ENCODE assay signal across 14 cellular contexts in the genomic region with DNA sequence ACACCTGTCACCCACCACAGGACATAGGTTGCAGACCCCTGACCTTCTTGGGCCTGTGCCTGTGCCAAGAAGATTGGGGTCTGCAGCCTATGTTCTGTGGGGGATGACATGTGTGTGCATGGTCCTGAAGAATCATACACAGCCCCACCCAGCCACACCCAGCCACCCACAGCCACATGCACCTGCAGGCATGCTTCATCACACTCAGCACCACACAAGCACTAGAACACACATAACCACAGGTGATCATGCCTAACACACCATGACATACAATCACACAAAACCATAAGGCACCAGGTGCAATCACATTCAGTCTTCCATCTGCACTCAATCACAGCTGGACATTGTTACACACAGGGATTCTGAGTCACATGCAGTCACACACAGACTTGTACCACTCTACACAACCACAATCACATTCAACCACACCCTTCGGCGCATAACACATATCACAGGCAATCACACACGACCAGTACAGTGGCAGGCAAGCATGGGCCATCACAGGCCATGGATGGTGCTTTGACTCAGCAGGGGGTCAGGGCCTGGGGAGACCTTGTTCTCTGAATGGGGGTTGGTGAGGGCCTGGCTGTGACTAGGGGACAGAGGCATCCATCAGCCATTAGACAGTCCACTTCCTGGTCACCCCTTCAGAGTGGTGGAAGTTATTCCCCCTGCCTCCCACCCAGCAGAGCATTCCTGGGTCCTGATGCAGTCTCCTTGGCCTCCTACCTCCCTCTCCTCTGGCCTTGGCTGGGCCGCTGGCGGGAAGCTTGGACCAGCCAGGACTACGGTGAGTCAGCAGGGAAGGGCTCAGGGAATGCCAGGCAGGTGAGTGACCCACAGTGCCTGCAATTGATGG. TPM values are rescaled to one million over a fixed set of nuclear protein-coding genes. Genes with fewer than 3 reads are reported as not detected.
DNase-seq lines count a peak whose midpoint lies in the region; ATAC-seq and TF ChIP-seq lines count a peak whose summit lies in the region.
"Had no signal": no experiment of that assay in that cellular context is flagged by ENCODE, and none has a peak within 500 bp of the region (broad histone marks: within the 10 kb centered on the region; RNA-seq: fewer than 3 reads in every experiment).

No MANE protein-coding gene starts in this region.

- no peaks in the 10 kb centered on the region for H3K27me3 Mint-ChIP-seq in activated CD8-positive, alpha-beta T cell treated with anti-CD3 and anti-CD28 coated beads for 36 hours
- peaks cover under 1% of the 10 kb centered on the region for H3K27me3 Mint-ChIP-seq in activated CD8-positive, alpha-beta T cell treated with anti-CD3 and anti-CD28 coated beads, Interleukin-2, amount 10 ng/mL, durations not matched to agents 7 days and 5 days (ENCODE audit: low read depth)
- H3K27me3 Mint-ChIP-seq in stimulated activated naive B cell treated with anti-CD40 and anti-IgM and Interleukin-4, amounts not matched to agents 10 μg/mL and 1 μg/mL and 100 μg/mL, for 72 hours, result no peaks in the 10 kb centered on the region

- H3K4me3 Mint-ChIP-seq in activated CD8-positive, alpha-beta T cell treated with anti-CD3 and anti-CD28 coated beads for 36 hours, result no peak overlapping the region
- H3K4me3 Mint-ChIP-seq in activated CD8-positive, alpha-beta T cell treated with anti-CD3 and anti-CD28 coated beads, Interleukin-2, amount 10 ng/mL, durations not matched to agents 7 days and 5 days, result no peak overlapping the region
- no peak overlapping the region for H3K4me3 Mint-ChIP-seq in stimulated activated naive B cell treated with anti-CD40 and anti-IgM and Interleukin-4, amounts not matched to agents 10 μg/mL and 1 μg/mL and 100 μg/mL, for 72 hours
- H3K4me3 Mint-ChIP-seq: nephron had no signal

- no peak for TF ChIP-seq CTCF in activated CD8-positive, alpha-beta T cell treated with anti-CD3 and anti-CD28 coated beads for 36 hours (IDR thresholded peaks at IDR 0.05)
- TF ChIP-seq CTCF in RWPE1 (conservative IDR thresholded peaks at IDR 0.05; ENCODE audit: low read depth) (no peak), foreskin fibroblast (IDR thresholded peaks at IDR 0.05; ENCODE audit: low read depth, low read length) (no peak)

- H3K4me3 ChIP-seq in foreskin fibroblast (ENCODE audit: low read depth in 1 of 2, low read length in 2 of 2), result no peak overlapping the region

- CTCF ChIA-PET in activated CD8-positive, alpha-beta T cell treated with anti-CD3 and anti-CD28 coated beads for 36 hours (lab: Charles Lee), result no interaction called here
- CTCF ChIA-PET in activated CD8-positive, alpha-beta T cell treated with anti-CD3 and anti-CD28 coated beads, Interleukin-2, amount 10 ng/mL, durations not matched to agents 7 days and 5 days (lab: Charles Lee), result interaction anchor here (0.8 to 3.2 kb wide), 5 partner anchors 11 to 177 kb away, joined by 3 to 37 read pairs (median 3); a partner anchor contains a TSS
- CTCF ChIA-PET in RWPE1 (lab: Yijun Ruan, JAX), result interaction anchor here (0.6 to 0.7 kb wide), 2 partner anchors 167 to 204 kb away, joined by 3 to 7 read pairs; no protein-coding TSS in a partner anchor

- intact Hi-C loops in activated CD8-positive, alpha-beta T cell treated with anti-CD3 and anti-CD28 coated beads for 36 hours (cut with micrococcal nuclease), result no loop called here

- POLR2A ChIA-PET in activated CD8-positive, alpha-beta T cell treated with anti-CD3 and anti-CD28 coated beads for 36 hours (lab: Charles Lee), result no interaction called here
- POLR2A ChIA-PET in activated CD8-positive, alpha-beta T cell treated with anti-CD3 and anti-CD28 coated beads, Interleukin-2, amount 10 ng/mL, durations not matched to agents 7 days and 5 days (lab: Charles Lee), result interaction anchor here (1.3 to 1.7 kb wide), 2 partner anchors 8 to 176 kb away, joined by 4 to 5 read pairs; a partner anchor contains a TSS
- POLR2A ChIA-PET in RWPE1 (lab: Yijun Ruan, JAX; ENCODE audit: low non-redundant PET), result no interaction called here

- no peak overlapping the region for H3K27ac ChIP-seq in RWPE1
- H3K27ac ChIP-seq: brain microvascular endothelial cell, HL-60 had no signal

- peak overlapping the region; percentile 75 for H3K27ac Mint-ChIP-seq in activated CD8-positive, alpha-beta T cell treated with anti-CD3 and anti-CD28 coated beads for 36 hours
- H3K27ac Mint-ChIP-seq in activated CD8-positive, alpha-beta T cell treated with anti-CD3 and anti-CD28 coated beads, Interleukin-2, amount 10 ng/mL, durations not matched to agents 7 days and 5 days, result no peak overlapping the region
- H3K27ac Mint-ChIP-seq in stimulated activated naive B cell treated with anti-CD40 and anti-IgM and Interleukin-4, amounts not matched to agents 10 μg/mL and 1 μg/mL and 100 μg/mL, for 72 hours, result no peak overlapping the region

- no peaks in the 10 kb centered on the region for H3K9me3 Mint-ChIP-seq in activated CD8-positive, alpha-beta T cell treated with anti-CD3 and anti-CD28 coated beads for 36 hours
- H3K9me3 Mint-ChIP-seq in activated CD8-positive, alpha-beta T cell treated with anti-CD3 and anti-CD28 coated beads, Interleukin-2, amount 10 ng/mL, durations not matched to agents 7 days and 5 days (ENCODE audit: insufficient read depth), result no peaks in the 10 kb centered on the region
- H3K9me3 Mint-ChIP-seq in stimulated activated naive B cell treated with anti-CD40 and anti-IgM and Interleukin-4, amounts not matched to agents 10 μg/mL and 1 μg/mL and 100 μg/mL, for 72 hours, result no peaks in the 10 kb centered on the region
- H3K9me3 Mint-ChIP-seq: nephron had no signal

- H3K4me1 Mint-ChIP-seq in activated CD8-positive, alpha-beta T cell treated with anti-CD3 and anti-CD28 coated beads for 36 hours (ENCODE audit: low read depth), result peaks cover 22% of the 10 kb centered on the region
- peaks cover 51% of the 10 kb centered on the region for H3K4me1 Mint-ChIP-seq in activated CD8-positive, alpha-beta T cell treated with anti-CD3 and anti-CD28 coated beads, Interleukin-2, amount 10 ng/mL, durations not matched to agents 7 days and 5 days (ENCODE audit: low read depth)
- peaks cover 26 to 60% of the 10 kb centered on the region in 2 donors for H3K4me1 Mint-ChIP-seq in stimulated activated naive B cell treated with anti-CD40 and anti-IgM and Interleukin-4, amounts not matched to agents 10 μg/mL and 1 μg/mL and 100 μg/mL, for 72 hours

- ATAC-seq in activated CD8-positive, alpha-beta T cell treated with anti-CD3 and anti-CD28 coated beads for 36 hours, result peak; percentile 59
- ATAC-seq in activated CD8-positive, alpha-beta T cell treated with anti-CD3 and anti-CD28 coated beads, Interleukin-2, amount 10 ng/mL, durations not matched to agents 7 days and 5 days, result no peak
- ATAC-seq in stimulated activated naive B cell treated with anti-CD40 and anti-IgM and Interleukin-4, amounts not matched to agents 10 μg/mL and 1 μg/mL and 100 μg/mL, for 72 hours (replicated peaks), result peak; percentile 47 to 54
- ATAC-seq in HG02973 (IDR thresholded peaks at IDR 0.05; ENCODE audit: unreplicated experiment) (no peak), HG02642 (IDR thresholded peaks at IDR 0.05; ENCODE audit: poor library complexity, unreplicated experiment) (no peak), HG03460 (IDR thresholded peaks at IDR 0.05; ENCODE audit: unreplicated experiment) (no peak)

- no peak for DNase-seq in activated CD8-positive, alpha-beta T cell treated with anti-CD3 and anti-CD28 coated beads for 36 hours
- no peak for DNase-seq in activated CD8-positive, alpha-beta T cell treated with anti-CD3 and anti-CD28 coated beads, Interleukin-2, amount 10 ng/mL, durations not matched to agents 7 days and 5 days
- DNase-seq in RWPE1 (ENCODE audit: low spot score), result peak; percentile 53
- DNase-seq in foreskin fibroblast, result peak; percentile 18 to 56
- DNase-seq in stimulated activated naive B cell treated with anti-CD40 and anti-IgM and Interleukin-4, amounts not matched to agents 10 μg/mL and 1 μg/mL and 100 μg/mL, for 72 hours, result no peak
- DNase-seq: brain microvascular endothelial cell; NCI-H1436; NK-92 treated with Interleukin-12 subunit alpha and Interleukin-12 subunit beta, amount 100 ng/mL, for 24 hours had no signal

- H3K36me3 Mint-ChIP-seq in activated CD8-positive, alpha-beta T cell treated with anti-CD3 and anti-CD28 coated beads for 36 hours (ENCODE audit: low read depth), result no peaks in the 10 kb centered on the region
- no peaks in the 10 kb centered on the region for H3K36me3 Mint-ChIP-seq in activated CD8-positive, alpha-beta T cell treated with anti-CD3 and anti-CD28 coated beads, Interleukin-2, amount 10 ng/mL, durations not matched to agents 7 days and 5 days (ENCODE audit: low read depth)
- H3K36me3 Mint-ChIP-seq in stimulated activated naive B cell treated with anti-CD40 and anti-IgM and Interleukin-4, amounts not matched to agents 10 μg/mL and 1 μg/mL and 100 μg/mL, for 72 hours, result no peaks in the 10 kb centered on the region

RNA-seq across cellular contexts. Expression of a gene that starts 44.3 kb away (rescaled TPM):
- not detected for total RNA-seq in activated CD8-positive, alpha-beta T cell treated with anti-CD3 and anti-CD28 coated beads for 36 hours
- not detected for total RNA-seq in activated CD8-positive, alpha-beta T cell treated with anti-CD3 and anti-CD28 coated beads, Interleukin-2, amount 10 ng/mL, durations not matched to agents 7 days and 5 days
- total RNA-seq: endothelial cell of umbilical vein had no signal

Comparison
In these comparisons a context has a peak if more than half of its experiments do, and no peak if none do; other contexts are left out.
1. ATAC-seq: peak in activated CD8-positive, alpha-beta T cell treated with anti-CD3 and anti-CD28 coated beads for 36 hours (single experiment) and stimulated activated naive B cell treated with anti-CD40 and anti-IgM and Interleukin-4, amounts not matched to agents 10 μg/mL and 1 μg/mL and 100 μg/mL, for 72 hours (2 of 2); none in activated CD8-positive, alpha-beta T cell treated with anti-CD3 and anti-CD28 coated beads, Interleukin-2, amount 10 ng/mL, durations not matched to agents 7 days and 5 days (single experiment), HG02973 (single experiment), HG02642 (single experiment) and HG03460 (single experiment).
2. DNase-seq: peak in RWPE1 (single experiment) and foreskin fibroblast (2 of 2); none in activated CD8-positive, alpha-beta T cell treated with anti-CD3 and anti-CD28 coated beads for 36 hours (single experiment), activated CD8-positive, alpha-beta T cell treated with anti-CD3 and anti-CD28 coated beads, Interleukin-2, amount 10 ng/mL, durations not matched to agents 7 days and 5 days (single experiment) and stimulated activated naive B cell treated with anti-CD40 and anti-IgM and Interleukin-4, amounts not matched to agents 10 μg/mL and 1 μg/mL and 100 μg/mL, for 72 hours (single experiment).